ENCODE assay signal across 1 cellular context in the genomic region with DNA sequence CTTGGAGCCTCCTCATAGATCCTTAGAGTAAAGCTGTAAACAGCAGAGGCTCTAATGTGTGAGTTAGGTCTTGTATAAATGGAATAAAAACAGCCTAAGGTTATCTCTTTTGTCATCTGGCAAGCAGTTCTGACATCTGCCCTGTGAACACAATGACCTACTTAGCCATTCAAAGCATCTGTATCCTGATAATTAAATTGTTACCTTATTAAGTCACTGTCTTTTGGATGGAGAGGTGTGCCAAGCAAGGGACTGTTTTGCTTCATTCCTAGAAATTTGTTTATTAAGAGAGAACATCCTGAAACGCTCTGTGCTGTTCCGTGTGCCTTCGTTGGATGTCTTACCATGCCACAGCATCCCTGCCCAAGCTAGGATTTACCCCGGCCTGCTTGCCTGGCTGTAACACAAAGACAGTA.
TF ChIP-seq lines count a peak whose summit lies in the region.

No MANE protein-coding gene starts in this region.

TF ChIP-seq in K562, 482 proteins besides CTCF, POLR2A, EP300 and RAD21 (continued from another document):
- TF ChIP-seq, protein P1, sequence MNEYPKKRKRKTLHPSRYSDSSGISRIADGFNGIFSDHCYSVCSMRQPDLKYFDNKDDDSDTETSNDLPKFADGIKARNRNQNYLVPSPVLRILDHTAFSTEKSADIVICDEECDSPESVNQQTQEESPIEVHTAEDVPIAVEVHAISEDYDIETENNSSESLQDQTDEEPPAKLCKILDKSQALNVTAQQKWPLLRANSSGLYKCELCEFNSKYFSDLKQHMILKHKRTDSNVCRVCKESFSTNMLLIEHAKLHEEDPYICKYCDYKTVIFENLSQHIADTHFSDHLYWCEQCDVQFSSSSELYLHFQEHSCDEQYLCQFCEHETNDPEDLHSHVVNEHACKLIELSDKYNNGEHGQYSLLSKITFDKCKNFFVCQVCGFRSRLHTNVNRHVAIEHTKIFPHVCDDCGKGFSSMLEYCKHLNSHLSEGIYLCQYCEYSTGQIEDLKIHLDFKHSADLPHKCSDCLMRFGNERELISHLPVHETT (CRISPR knock-in tag; conservative IDR thresholded peaks at IDR 0.05 in 1 of 2, IDR thresholded peaks at IDR 0.05 in 1 of 2): no peak
- TF ChIP-seq MCM2 (IDR thresholded peaks at IDR 0.05; ENCODE audit: low read depth) (no peak), MEF2A (IDR thresholded peaks at IDR 0.05; ENCODE audit: control insufficient read depth, low read depth, low read length) (no peak), DIDO1 (tag; IDR thresholded peaks at IDR 0.05; ENCODE audit: low read depth) (no peak), CREM (IDR thresholded peaks at IDR 0.05; ENCODE audit: low read depth) (no peak), PTTG1 (tag; IDR thresholded peaks at IDR 0.05; ENCODE audit: low read depth) (no peak), KDM4B (IDR thresholded peaks at IDR 0.05; ENCODE audit: borderline replicate concordance in 2 of 2, low read depth in 1 of 2) (no peak), ZNF174 (CRISPR knock-in tag; IDR thresholded peaks at IDR 0.05) (no peak), ZSCAN29 (IDR thresholded peaks at IDR 0.05) (no peak), MYNN (IDR thresholded peaks at IDR 0.05) (no peak), MYNN (CRISPR knock-in tag; IDR thresholded peaks at IDR 0.05) (no peak), CREBBP (IDR thresholded peaks at IDR 0.05; ENCODE audit: low read depth, low read length) (no peak), KLF6 (CRISPR knock-in tag; IDR thresholded peaks at IDR 0.05; ENCODE audit: borderline replicate concordance) (no peak), HDGF (IDR thresholded peaks at IDR 0.05) (no peak)
